12 cellular contexts compared by ENCODE assay signal in the genomic region with DNA sequence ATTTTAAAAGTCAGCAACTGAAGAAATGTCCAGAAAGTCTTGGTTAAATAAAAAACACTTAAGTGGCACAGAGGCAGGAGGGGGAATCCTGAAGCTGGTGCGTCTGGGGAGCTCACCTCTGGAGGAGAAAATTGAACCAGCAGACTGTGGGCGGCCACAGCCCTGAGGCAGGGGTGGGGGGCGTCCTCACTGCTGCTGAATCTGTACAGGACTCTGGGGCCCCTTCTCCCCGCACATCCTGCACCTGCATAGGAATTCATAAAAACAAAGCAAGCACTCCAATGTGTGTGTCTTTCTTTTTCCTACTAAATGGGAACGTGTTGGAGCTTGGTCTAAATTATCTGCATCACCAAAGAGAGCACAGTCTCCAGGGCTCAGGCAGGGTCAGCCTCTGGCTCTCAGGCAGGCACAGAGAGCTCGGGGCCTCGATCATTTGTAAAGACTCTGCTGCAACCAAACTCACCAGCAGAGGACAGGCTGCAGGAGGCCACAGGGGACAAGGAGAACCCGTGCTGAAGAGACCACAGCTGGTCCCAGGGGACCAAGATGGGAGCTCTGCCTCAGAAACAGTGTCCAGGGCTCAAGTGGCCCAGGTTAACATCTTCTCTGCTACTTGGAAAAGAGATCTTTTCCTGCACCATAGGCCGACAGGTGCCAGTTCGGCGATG.
DNase-seq lines count a peak whose midpoint lies in the region; ATAC-seq lines count a peak whose summit lies in the region.
"Had no signal": no experiment of that assay in that cellular context is flagged by ENCODE, and none has a peak within 500 bp of the region (broad histone marks: within the 10 kb centered on the region; RNA-seq: fewer than 3 reads in every experiment).

No MANE protein-coding gene starts in this region.

- DNase-seq in NCI-H1092 treated with DMSO at 0.1 percent for 48 hours (lab: John Stamatoyannopoulos, UW) (peak; percentile 10), NCI-H1092 (lab: John Stamatoyannopoulos, UW) (no peak), ELF-1 (ENCODE audit: low read depth, low spot score) (peak; percentile 21), SHP77 treated with DMSO at 0.1 percent for 48 hours (lab: John Stamatoyannopoulos, UW) (peak; percentile 4), mesenteric fat pad (ENCODE audit: low spot score) (peak; percentile 64)
- no peak for DNase-seq in effector CD8-positive, alpha-beta T cell (lab: John Stamatoyannopoulos, UW)
- DNase-seq in activated T-cell treated with anti-CD3 and anti-CD28 coated beads, Interleukin-2, amount 50 U/mL, for 48 hours = no peak
- DNase-seq: COR-L47, DMS53, KG1, NCI-H774 had no signal

- no peak for ATAC-seq in GM21529 (IDR thresholded peaks at IDR 0.05; ENCODE audit: unreplicated experiment)

Comparison
In these comparisons a context has a peak if more than half of its experiments do, and no peak if none do; other contexts are left out.
1. DNase-seq: peak in NCI-H1092 treated with DMSO at 0.1 percent for 48 hours (single experiment), ELF-1 (single experiment), SHP77 treated with DMSO at 0.1 percent for 48 hours (single experiment) and mesenteric fat pad (single experiment); none in NCI-H1092 (single experiment), effector CD8-positive, alpha-beta T cell (single experiment) and activated T-cell treated with anti-CD3 and anti-CD28 coated beads, Interleukin-2, amount 50 U/mL, for 48 hours (0 of 2).